Comparison of ENCODE assay signal across 8 cellular contexts in genomic region chr2:74552914-74553811, GRCh38. TPM values are rescaled to one million over a fixed set of nuclear protein-coding genes. Genes with fewer than 3 reads are reported as not detected.
DNase-seq lines count a peak whose midpoint lies in the region; ATAC-seq, FAIRE-seq and TF ChIP-seq lines count a peak whose summit lies in the region.

No MANE protein-coding gene starts in this region.

- peaks cover 11% of the 10 kb centered on the region for H3K4me1 ChIP-seq in keratinocyte (ENCODE audit: control insufficient read depth, extremely low read depth, insufficient read depth, low read length)
- H3K4me1 ChIP-seq in tibial artery: peaks cover 0 to 37% (median 30%) of the 10 kb centered on the region in 4 donors

- H3K9me1 ChIP-seq in keratinocyte (ENCODE audit: control insufficient read depth, extremely low read depth, insufficient read depth, low read length): no peaks in the 10 kb centered on the region

- peak overlapping the region; percentile 54 for H3K4me3 ChIP-seq in BJ (ENCODE audit: low read depth, low read length)
- no peak overlapping the region for H3K4me3 ChIP-seq in keratinocyte (ENCODE audit: control insufficient read depth in 2 of 3, extremely low read depth in 1 of 3, insufficient read depth in 2 of 3, low read depth in 1 of 3, low read length in 3 of 3)
- peak overlapping the region; percentile 66 to 92 for H3K4me3 ChIP-seq in tibial artery

- H3K36me3 Mint-ChIP-seq in activated T-helper 2 cell treated with anti-CD3 and anti-CD28 coated beads, Interferon-gamma antibody, Interleukin-2, Interleukin-4, amounts not matched to agents 10 μg/mL and 5 μg/mL and 100 μg/mL, durations not matched to agents 14 hours and 24 hours and 36 hours (ENCODE audit: low read depth): peaks cover 25% of the 10 kb centered on the region

- no peaks in the 10 kb centered on the region for H3K9me3 Mint-ChIP-seq in activated T-helper 2 cell treated with anti-CD3 and anti-CD28 coated beads, Interferon-gamma antibody, Interleukin-2, Interleukin-4, amounts not matched to agents 10 μg/mL and 5 μg/mL and 100 μg/mL, durations not matched to agents 14 hours and 24 hours and 36 hours

- ATAC-seq in GM21360 (IDR thresholded peaks at IDR 0.05; ENCODE audit: unreplicated experiment) (no peak), GM21528 (IDR thresholded peaks at IDR 0.05; ENCODE audit: low FRiP score, unreplicated experiment) (no peak), HG02623 (IDR thresholded peaks at IDR 0.05; ENCODE audit: unreplicated experiment) (no peak)

- POLR2A ChIA-PET in BJ (lab: Charles Lee): interaction anchor here (1.0 kb wide), 1 partner anchor 14 kb away, joined by 3 read pairs; no protein-coding TSS in a partner anchor

- CTCF ChIA-PET in BJ (lab: Yijun Ruan, JAX): interaction anchor here (1.0 to 1.6 kb wide), 3 partner anchors 13 to 48 kb away, joined by 3 to 6 read pairs (median 3); no protein-coding TSS in a partner anchor

- peak overlapping the region; percentile 74 for H3K4me3 Mint-ChIP-seq in activated T-helper 2 cell treated with anti-CD3 and anti-CD28 coated beads, Interferon-gamma antibody, Interleukin-2, Interleukin-4, amounts not matched to agents 10 μg/mL and 5 μg/mL and 100 μg/mL, durations not matched to agents 14 hours and 24 hours and 36 hours (ENCODE audit: low read depth)

- H3K79me2 ChIP-seq in keratinocyte (ENCODE audit: control insufficient read depth, insufficient read depth, low read length): no peaks in the 10 kb centered on the region

- H3K4me1 Mint-ChIP-seq in activated T-helper 2 cell treated with anti-CD3 and anti-CD28 coated beads, Interferon-gamma antibody, Interleukin-2, Interleukin-4, amounts not matched to agents 10 μg/mL and 5 μg/mL and 100 μg/mL, durations not matched to agents 14 hours and 24 hours and 36 hours (ENCODE audit: low read depth): peaks cover 33% of the 10 kb centered on the region

- dilution Hi-C loops in keratinocyte (cut with MboI; ENCODE audit: extremely low pct_ligation_motif_present, low sequenced_read_pairs): no loop called here

- no peak for DNase-seq in BJ (ENCODE audit: low read depth)
- DNase-seq in GOT3 (lab: John Stamatoyannopoulos, UW): peak; percentile 15
- DNase-seq in activated T-helper 2 cell treated with anti-CD3 and anti-CD28 coated beads, Interferon-gamma antibody, Interleukin-2, Interleukin-4, amounts not matched to agents 10 μg/mL and 5 μg/mL and 100 μg/mL, durations not matched to agents 14 hours and 24 hours and 36 hours (ENCODE audit: low spot score): no peak
- no peak for DNase-seq in keratinocyte (ENCODE audit: low read depth, low spot score)
- DNase-seq in tibial artery: peak in 1 of 2 donors; percentile 70

- no peak for TF ChIP-seq CTCF in BJ (IDR thresholded peaks at IDR 0.05; ENCODE audit: insufficient read depth, low read depth, low read length)
- TF ChIP-seq CTCF in keratinocyte (optimal IDR thresholded peaks at IDR 0.05 in 1 of 3, IDR thresholded peaks at IDR 0.05 in 1 of 3, conservative IDR thresholded peaks at IDR 0.05 in 1 of 3; ENCODE audit: extremely low read depth in 1 of 3, insufficient read depth in 2 of 3, low read length in 3 of 3): no peak
- no peak for TF ChIP-seq CTCF in tibial artery (IDR thresholded peaks at IDR 0.05)

- intact Hi-C loops in activated T-helper 2 cell treated with anti-CD3 and anti-CD28 coated beads, Interferon-gamma antibody, Interleukin-2, Interleukin-4, amounts not matched to agents 10 μg/mL and 5 μg/mL and 100 μg/mL, durations not matched to agents 14 hours and 24 hours and 36 hours (cut with micrococcal nuclease): no loop called here
- intact Hi-C loops in tibial artery (cut with DNase I; ENCODE audit: low total_unique reads): loop anchor here (5.0 kb wide), 1 partner anchor 34 kb away; no protein-coding TSS in a partner anchor

- FAIRE-seq in keratinocyte (lab: Jason Lieb, UNC): no peak

- H3K9ac ChIP-seq in keratinocyte (ENCODE audit: control insufficient read depth, extremely low read depth, insufficient read depth, low read length): no peak overlapping the region

- peak overlapping the region; percentile 77 for H3K4me2 ChIP-seq in keratinocyte (ENCODE audit: control insufficient read depth, extremely low read depth, insufficient read depth, low read depth, low read length)

- H3K9me3 ChIP-seq in keratinocyte (ENCODE audit: control insufficient read depth, low read depth, low read length) (no peaks in the 10 kb centered on the region), tibial artery (no peaks in the 10 kb centered on the region)

- H3K27ac Mint-ChIP-seq in activated T-helper 2 cell treated with anti-CD3 and anti-CD28 coated beads, Interferon-gamma antibody, Interleukin-2, Interleukin-4, amounts not matched to agents 10 μg/mL and 5 μg/mL and 100 μg/mL, durations not matched to agents 14 hours and 24 hours and 36 hours: peak overlapping the region; percentile 48

- H3K36me3 ChIP-seq in BJ (ENCODE audit: control insufficient read depth, insufficient read depth, low read length) (peaks cover 4% of the 10 kb centered on the region), keratinocyte (ENCODE audit: control insufficient read depth in 2 of 2, extremely low read depth in 1 of 2, insufficient read depth in 2 of 2, low read length in 2 of 2) (no peaks in the 10 kb centered on the region), tibial artery (peaks cover 0 to 10% (median 0%) of the 10 kb centered on the region in 3 donors)

- H3K27me3 ChIP-seq in BJ (ENCODE audit: control insufficient read depth, insufficient read depth, low read length): no peaks in the 10 kb centered on the region
- peaks cover 16% of the 10 kb centered on the region for H3K27me3 ChIP-seq in keratinocyte (ENCODE audit: control insufficient read depth, extremely low read depth, insufficient read depth, low read length)
- no peaks in the 10 kb centered on the region for H3K27me3 ChIP-seq in tibial artery

- H4K20me1 ChIP-seq in keratinocyte (ENCODE audit: control insufficient read depth, extremely low read depth, insufficient read depth, low read length): no peaks in the 10 kb centered on the region

- H3K27ac ChIP-seq in keratinocyte (ENCODE audit: control insufficient read depth, insufficient read depth, low read length): no peak overlapping the region
- peak overlapping the region; percentile 84 to 91 for H3K27ac ChIP-seq in tibial artery

- H2AFZ ChIP-seq in keratinocyte (ENCODE audit: control insufficient read depth, low read length): no peak overlapping the region

- peaks cover 3% of the 10 kb centered on the region for H3K27me3 Mint-ChIP-seq in activated T-helper 2 cell treated with anti-CD3 and anti-CD28 coated beads, Interferon-gamma antibody, Interleukin-2, Interleukin-4, amounts not matched to agents 10 μg/mL and 5 μg/mL and 100 μg/mL, durations not matched to agents 14 hours and 24 hours and 36 hours (ENCODE audit: low read depth)

RNA-seq across cellular contexts. Expression of gene LOXL3, which starts 0.6 kb away (rescaled TPM):
- 95.8 and 130 TPM in 2 replicates for polyA plus RNA-seq in BJ (2011; rRNA removed)
- 70.1 and 140 TPM in 2 replicates for polyA minus RNA-seq in BJ (2011; rRNA and poly(A)+ RNA removed)
- 1.7 and 2.1 TPM in 2 replicates for total RNA-seq in activated T-helper 2 cell treated with anti-CD3 and anti-CD28 coated beads, Interferon-gamma antibody, Interleukin-2, Interleukin-4, amounts not matched to agents 10 μg/mL and 5 μg/mL and 100 μg/mL, durations not matched to agents 14 hours and 24 hours and 36 hours
- polyA plus RNA-seq in keratinocyte: 0.21 to 0.57 TPM (median 0.26 TPM) in 3 replicates
- not detected for polyA plus RNA-seq in keratinocyte (2011; ENCODE audit: low read depth)
- polyA plus RNA-seq in keratinocyte (2011; cell fraction: cytosol; rRNA removed): 0.08 and 0.16 TPM in 2 replicates
- polyA plus RNA-seq in keratinocyte (2011; cell fraction: nucleus; rRNA removed): 0.19 and 0.24 TPM in 2 replicates
- 0.21 and 0.48 TPM in 2 replicates for polyA plus RNA-seq in keratinocyte (2012; ENCODE audit: low replicate concordance)
- 0.20 to 1.2 TPM (median 0.22 TPM) in 3 replicates for polyA minus RNA-seq in keratinocyte
- polyA minus RNA-seq in keratinocyte (2011; cell fraction: cytosol; rRNA and poly(A)+ RNA removed): not detected
- polyA minus RNA-seq in keratinocyte (2011; cell fraction: nucleus; rRNA and poly(A)+ RNA removed): not detected in 2 replicates

RNA-seq across cellular contexts. Expression of gene DOK1, which starts 1.4 kb away (rescaled TPM):
- polyA plus RNA-seq in BJ (2011; rRNA removed) (19.8 and 28.7 TPM in 2 replicates), keratinocyte (0.97 to 2.0 TPM (median 0.99 TPM) in 3 replicates)
- 18.5 and 29.9 TPM in 2 replicates for polyA minus RNA-seq in BJ (2011; rRNA and poly(A)+ RNA removed)
- 41.0 and 41.4 TPM in 2 replicates for total RNA-seq in activated T-helper 2 cell treated with anti-CD3 and anti-CD28 coated beads, Interferon-gamma antibody, Interleukin-2, Interleukin-4, amounts not matched to agents 10 μg/mL and 5 μg/mL and 100 μg/mL, durations not matched to agents 14 hours and 24 hours and 36 hours
- not detected for polyA plus RNA-seq in keratinocyte (2011; ENCODE audit: low read depth)
- 0.69 and 1.5 TPM in 2 replicates for polyA plus RNA-seq in keratinocyte (2011; cell fraction: cytosol; rRNA removed)
- polyA plus RNA-seq in keratinocyte (2011; cell fraction: nucleus; rRNA removed): 1.3 and 2.4 TPM in 2 replicates
- polyA plus RNA-seq in keratinocyte (2012; ENCODE audit: low replicate concordance): 0.31 and 2.7 TPM in 2 replicates
- 0.58 to 4.0 TPM (median 0.63 TPM) in 3 replicates for polyA minus RNA-seq in keratinocyte
- polyA minus RNA-seq in keratinocyte (2011; cell fraction: cytosol; rRNA and poly(A)+ RNA removed): 4.2 TPM
- 1.3 and 1.5 TPM in 2 replicates for polyA minus RNA-seq in keratinocyte (2011; cell fraction: nucleus; rRNA and poly(A)+ RNA removed)

RNA-seq across cellular contexts. Expression of gene HTRA2, which starts 23.4 kb away (rescaled TPM):
- polyA plus RNA-seq in BJ (2011; rRNA removed): 26.0 and 36.1 TPM in 2 replicates
- 19.0 and 32.7 TPM in 2 replicates for polyA minus RNA-seq in BJ (2011; rRNA and poly(A)+ RNA removed)
- total RNA-seq in activated T-helper 2 cell treated with anti-CD3 and anti-CD28 coated beads, Interferon-gamma antibody, Interleukin-2, Interleukin-4, amounts not matched to agents 10 μg/mL and 5 μg/mL and 100 μg/mL, durations not matched to agents 14 hours and 24 hours and 36 hours: 61.5 and 64.1 TPM in 2 replicates
- polyA plus RNA-seq in keratinocyte: 25.5 to 30.8 TPM (median 27.8 TPM) in 3 replicates
- polyA plus RNA-seq in keratinocyte (2011; ENCODE audit: low read depth): 9.8 TPM
- 22.1 and 24.5 TPM in 2 replicates for polyA plus RNA-seq in keratinocyte (2011; cell fraction: cytosol; rRNA removed)
- 41.7 and 47.6 TPM in 2 replicates for polyA plus RNA-seq in keratinocyte (2011; cell fraction: nucleus; rRNA removed)
- polyA plus RNA-seq in keratinocyte (2012; ENCODE audit: low replicate concordance): 24.8 and 27.4 TPM in 2 replicates
- 25.3 to 46.8 TPM (median 32.1 TPM) in 3 replicates for polyA minus RNA-seq in keratinocyte
- 17.6 TPM for polyA minus RNA-seq in keratinocyte (2011; cell fraction: cytosol; rRNA and poly(A)+ RNA removed)
- polyA minus RNA-seq in keratinocyte (2011; cell fraction: nucleus; rRNA and poly(A)+ RNA removed): 16.9 and 17.5 TPM in 2 replicates

RNA-seq across cellular contexts. Expression of gene AUP1, which starts 23.7 kb away (rescaled TPM):
- polyA plus RNA-seq in BJ (2011; rRNA removed): 79.5 and 104 TPM in 2 replicates
- 57.6 and 71.8 TPM in 2 replicates for polyA minus RNA-seq in BJ (2011; rRNA and poly(A)+ RNA removed)
- total RNA-seq in activated T-helper 2 cell treated with anti-CD3 and anti-CD28 coated beads, Interferon-gamma antibody, Interleukin-2, Interleukin-4, amounts not matched to agents 10 μg/mL and 5 μg/mL and 100 μg/mL, durations not matched to agents 14 hours and 24 hours and 36 hours: 155 TPM in 2 replicates
- polyA plus RNA-seq in keratinocyte: 94.9 to 141 TPM (median 114 TPM) in 3 replicates
- polyA plus RNA-seq in keratinocyte (2011; ENCODE audit: low read depth): 67.0 TPM
- polyA plus RNA-seq in keratinocyte (2011; cell fraction: cytosol; rRNA removed): 80.9 and 85.3 TPM in 2 replicates
- polyA plus RNA-seq in keratinocyte (2011; cell fraction: nucleus; rRNA removed): 290 and 315 TPM in 2 replicates
- polyA plus RNA-seq in keratinocyte (2012; ENCODE audit: low replicate concordance): 91.4 and 132 TPM in 2 replicates
- polyA minus RNA-seq in keratinocyte: 95.5 to 104 TPM (median 98.0 TPM) in 3 replicates
- 87.1 TPM for polyA minus RNA-seq in keratinocyte (2011; cell fraction: cytosol; rRNA and poly(A)+ RNA removed)
- 54.7 and 60.1 TPM in 2 replicates for polyA minus RNA-seq in keratinocyte (2011; cell fraction: nucleus; rRNA and poly(A)+ RNA removed)

RNA-seq across cellular contexts. Expression of gene DQX1, which starts 27.1 kb away (rescaled TPM):
- polyA plus RNA-seq in BJ (2011; rRNA removed) (0.12 TPM in 1 of 2 replicates, not detected in the other), keratinocyte (5.7 to 10.2 TPM (median 5.9 TPM) in 3 replicates)
- not detected in 2 replicates for polyA minus RNA-seq in BJ (2011; rRNA and poly(A)+ RNA removed)
- total RNA-seq in activated T-helper 2 cell treated with anti-CD3 and anti-CD28 coated beads, Interferon-gamma antibody, Interleukin-2, Interleukin-4, amounts not matched to agents 10 μg/mL and 5 μg/mL and 100 μg/mL, durations not matched to agents 14 hours and 24 hours and 36 hours: 0.39 and 0.94 TPM in 2 replicates
- 3.4 TPM for polyA plus RNA-seq in keratinocyte (2011; ENCODE audit: low read depth)
- polyA plus RNA-seq in keratinocyte (2011; cell fraction: cytosol; rRNA removed): 2.8 and 3.4 TPM in 2 replicates
- polyA plus RNA-seq in keratinocyte (2011; cell fraction: nucleus; rRNA removed): 28.6 and 31.7 TPM in 2 replicates
- polyA plus RNA-seq in keratinocyte (2012; ENCODE audit: low replicate concordance): 2.9 and 5.9 TPM in 2 replicates
- polyA minus RNA-seq in keratinocyte: 0.98 to 6.3 TPM (median 4.8 TPM) in 3 replicates
- polyA minus RNA-seq in keratinocyte (2011; cell fraction: cytosol; rRNA and poly(A)+ RNA removed): 2.9 TPM
- polyA minus RNA-seq in keratinocyte (2011; cell fraction: nucleus; rRNA and poly(A)+ RNA removed): 3.2 and 5.7 TPM in 2 replicates

Comparison
In these comparisons a context has a peak if more than half of its experiments do, and no peak if none do; other contexts are left out.
1. H3K4me3 ChIP-seq: peak in BJ (single experiment) and tibial artery (2 of 2); none in keratinocyte (0 of 3).
2. RNA of gene LOXL3, which starts 0.6 kb away (polyA plus RNA-seq): 95.8 to 130 TPM in BJ; 0.08 to 0.57 TPM in keratinocyte; every median in the first group is over 10 times any median in the second.